In the genomic region with DNA sequence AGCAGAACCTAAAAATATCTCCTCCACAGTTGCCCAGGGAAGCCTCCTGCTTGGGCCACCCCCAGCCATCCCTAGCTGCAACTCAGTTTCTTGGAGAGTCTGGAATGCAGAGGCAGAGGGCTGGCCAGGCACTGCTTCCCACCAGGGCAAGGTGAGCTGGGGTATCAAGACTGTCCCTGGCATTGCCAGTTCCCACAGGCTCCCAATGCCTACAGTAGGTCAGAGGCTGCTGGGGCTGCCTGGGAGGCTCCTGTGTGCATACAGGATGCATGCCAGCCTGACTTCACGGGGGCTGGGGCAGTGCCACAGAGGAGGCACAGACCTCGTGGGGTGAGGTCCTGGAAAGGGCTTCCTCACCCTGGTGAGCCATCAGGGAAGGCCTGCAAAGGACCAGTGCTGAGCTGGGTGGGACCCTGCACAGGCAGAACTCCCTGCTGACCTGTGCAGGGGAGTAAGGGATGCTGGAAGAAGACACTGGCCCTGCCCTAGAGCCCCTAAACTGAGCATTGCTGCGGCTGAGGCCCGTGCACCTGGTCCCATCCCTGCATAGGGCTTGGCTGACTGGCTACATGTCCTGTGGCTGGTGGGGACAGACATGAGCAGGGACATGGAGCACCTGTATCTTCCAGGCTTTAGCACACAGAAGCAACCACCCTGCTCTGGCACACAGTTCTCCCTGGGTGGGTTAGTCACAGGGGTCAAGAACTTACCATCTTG, we compare ENCODE assay signal across 22 cellular contexts.
DNase-seq lines count a peak whose midpoint lies in the region; ATAC-seq and TF ChIP-seq lines count a peak whose summit lies in the region.
"Had no signal": no experiment of that assay in that cellular context is flagged by ENCODE, and none has a peak within 500 bp of the region (broad histone marks: within the 10 kb centered on the region; RNA-seq: fewer than 3 reads in every experiment).

No MANE protein-coding gene starts in this region.

- ATAC-seq in Right ventricle myocardium superior (ENCODE audit: poor library complexity) (no peak), left ventricle myocardium superior (no peak), mucosa of descending colon (no peak), GM21367 (IDR thresholded peaks at IDR 0.05; ENCODE audit: unreplicated experiment) (no peak)
- ATAC-seq: GM12878, psoas muscle had no signal

- H3K4me3 Mint-ChIP-seq in chondrocyte (ENCODE audit: unreplicated experiment), result no peak overlapping the region
- H3K4me3 Mint-ChIP-seq in type B pancreatic cell, result no peak overlapping the region
- H3K4me3 Mint-ChIP-seq: CD14-positive monocyte, neural progenitor cell had no signal

- H3K4me1 ChIP-seq in mucosa of descending colon (ENCODE audit: low read depth), result no peaks in the 10 kb centered on the region
- H3K4me1 ChIP-seq: HAP-1, psoas muscle had no signal

- TF ChIP-seq CTCF in chondrocyte (IDR thresholded peaks at IDR 0.05) (no peak), mucosa of descending colon (IDR thresholded peaks at IDR 0.05) (no peak), type B pancreatic cell (conservative IDR thresholded peaks at IDR 0.05) (no peak)

- no peak overlapping the region for H3K4me3 ChIP-seq in mucosa of descending colon
- H3K4me3 ChIP-seq: GM12878, HAP-1, neural progenitor cell, psoas muscle had no signal

- intact Hi-C loops in Right ventricle myocardium superior (cut with DNase I) (no loop called here), left ventricle myocardium superior (cut with micrococcal nuclease) (no loop called here), mucosa of descending colon (cut with DNase I, micrococcal nuclease) (no loop called here)

- peak; percentile 31 for DNase-seq in Right ventricle myocardium superior
- DNase-seq in left ventricle myocardium superior, result no peak
- peak; percentile 58 for DNase-seq in chondrocyte (ENCODE audit: low spot score)
- DNase-seq in mucosa of descending colon, result peak in 2 of 3 donors; percentile 11 to 16
- DNase-seq in type B pancreatic cell (ENCODE audit: extremely low spot score, unreplicated experiment), result peak; percentile 52
- no peak for DNase-seq in NCI-H69 (lab: John Stamatoyannopoulos, UW)
- DNase-seq: activated CD4-positive, CD25-positive, alpha-beta regulatory T cell; activated gamma-delta T cell; Calu3; DND-41; effector memory CD4-positive, alpha-beta T cell; foreskin melanocyte; NCI-H1436; NCI-H2107; NCI-H446; T-helper 9 cell had no signal

- H3K9me3 ChIP-seq in mucosa of descending colon, result no peaks in the 10 kb centered on the region
- H3K9me3 ChIP-seq: HAP-1, psoas muscle had no signal

- H3K27ac Mint-ChIP-seq in chondrocyte (ENCODE audit: unreplicated experiment), result no peak overlapping the region
- H3K27ac Mint-ChIP-seq in type B pancreatic cell, result no peak overlapping the region
- H3K27ac Mint-ChIP-seq: CD14-positive monocyte, neural progenitor cell had no signal

- H3K36me3 ChIP-seq in mucosa of descending colon (ENCODE audit: low read depth), result no peaks in the 10 kb centered on the region
- H3K36me3 ChIP-seq: HAP-1, neural progenitor cell had no signal

- H3K27me3 Mint-ChIP-seq in chondrocyte (ENCODE audit: low read depth) (peaks cover 5% of the 10 kb centered on the region), type B pancreatic cell (peaks cover 19% of the 10 kb centered on the region)

- H3K36me3 Mint-ChIP-seq in chondrocyte (ENCODE audit: low read depth) (no peaks in the 10 kb centered on the region), type B pancreatic cell (no peaks in the 10 kb centered on the region)
- H3K36me3 Mint-ChIP-seq: CD14-positive monocyte, neural progenitor cell had no signal

- H3K4me1 Mint-ChIP-seq in chondrocyte (ENCODE audit: low read depth) (peaks cover 13% of the 10 kb centered on the region), type B pancreatic cell (ENCODE audit: unreplicated experiment) (peaks cover 9% of the 10 kb centered on the region)

- peaks cover 8% of the 10 kb centered on the region for H3K9me3 Mint-ChIP-seq in chondrocyte (ENCODE audit: low read depth)
- no peaks in the 10 kb centered on the region for H3K9me3 Mint-ChIP-seq in type B pancreatic cell

Comparison
In these comparisons a context has a peak if more than half of its experiments do, and no peak if none do; other contexts are left out.
1. DNase-seq: peak in Right ventricle myocardium superior (single experiment), chondrocyte (single experiment), mucosa of descending colon (2 of 3) and type B pancreatic cell (single experiment); none in left ventricle myocardium superior (single experiment) and NCI-H69 (single experiment).